ENCODE assay signal across 14 cellular contexts in genomic region chr9:135798303-135798585, GRCh38.
DNase-seq lines count a peak whose midpoint lies in the region; ATAC-seq and TF ChIP-seq lines count a peak whose summit lies in the region.
"Had no signal": no experiment of that assay in that cellular context is flagged by ENCODE, and none has a peak within 500 bp of the region (broad histone marks: within the 10 kb centered on the region; RNA-seq: fewer than 3 reads in every experiment).

No MANE protein-coding gene starts in this region.

- H3K4me1 Mint-ChIP-seq in activated T-cell treated with anti-CD3 and anti-CD28 coated beads, Interleukin-2, amount 50 U/mL, for 24 hours (ENCODE audit: low read depth): no peaks in the 10 kb centered on the region
- H3K4me1 Mint-ChIP-seq in WTC11 (peaks cover 2% of the 10 kb centered on the region; the same call in 1 of the 2 replicates), glutamatergic neuron (ENCODE audit: low read depth, unreplicated experiment) (peaks cover 11% of the 10 kb centered on the region)

- no peak for ATAC-seq in WTC11

- CTCF ChIA-PET in WTC11 (lab: Charles Lee): interaction anchor here (0.6 to 3.7 kb wide), 26 partner anchors 10 to 485 kb away, joined by 3 to 27 read pairs (median 4); partner anchors contain the start of gene UBAC1

- H3K9me3 ChIP-seq in sigmoid colon: no peaks in the 10 kb centered on the region
- H3K9me3 ChIP-seq: A549, HAP-1 had no signal

- POLR2A ChIA-PET in WTC11 (lab: Charles Lee): no interaction called here

- H3K4me3 Mint-ChIP-seq in activated T-cell treated with anti-CD3 and anti-CD28 coated beads, Interleukin-2, amount 50 U/mL, for 24 hours: no peak overlapping the region
- H3K4me3 Mint-ChIP-seq in WTC11 (no peak overlapping the region), glutamatergic neuron (ENCODE audit: unreplicated experiment) (no peak overlapping the region)

- no peaks in the 10 kb centered on the region for H3K36me3 Mint-ChIP-seq in activated T-cell treated with anti-CD3 and anti-CD28 coated beads, Interleukin-2, amount 50 U/mL, for 24 hours (ENCODE audit: low read depth)
- H3K36me3 Mint-ChIP-seq in WTC11: no peaks in the 10 kb centered on the region
- no peaks in the 10 kb centered on the region for H3K36me3 Mint-ChIP-seq in glutamatergic neuron (ENCODE audit: unreplicated experiment)
- H3K36me3 Mint-ChIP-seq: CD4-positive, alpha-beta memory T cell had no signal

- TF ChIP-seq CTCF in WTC11 (IDR thresholded peaks at IDR 0.05): no peak
- no peak for TF ChIP-seq CTCF in glutamatergic neuron (IDR thresholded peaks at IDR 0.05; ENCODE audit: partially characterized antibody, unreplicated experiment)
- TF ChIP-seq CTCF in sigmoid colon (IDR thresholded peaks at IDR 0.05): no peak

- no peaks in the 10 kb centered on the region for H3K36me3 ChIP-seq in sigmoid colon
- H3K36me3 ChIP-seq: HAP-1 had no signal

- H3K9me3 Mint-ChIP-seq in activated T-cell treated with anti-CD3 and anti-CD28 coated beads, Interleukin-2, amount 50 U/mL, for 24 hours: no peaks in the 10 kb centered on the region
- H3K9me3 Mint-ChIP-seq in WTC11: peaks cover 6% of the 10 kb centered on the region
- H3K9me3 Mint-ChIP-seq in glutamatergic neuron (ENCODE audit: unreplicated experiment): peaks cover 9% of the 10 kb centered on the region
- H3K9me3 Mint-ChIP-seq: CD4-positive, alpha-beta memory T cell had no signal

- no peak for TF ChIP-seq EP300 in sigmoid colon (IDR thresholded peaks at IDR 0.05)

- DNase-seq in activated T-cell treated with anti-CD3 and anti-CD28 coated beads, Interleukin-2, amount 50 U/mL, for 24 hours: no peak
- DNase-seq in activated T-cell treated with anti-CD3 and anti-CD28 coated beads for 4 hours (no peak), WTC11 (ENCODE audit: low spot score) (no peak), glutamatergic neuron (no peak), sigmoid colon (no peak), dermis blood vessel endothelial cell (no peak), COLO829 (ENCODE audit: low spot score) (no peak)
- DNase-seq: CD4-positive, alpha-beta memory T cell; GF-D8; GOT3 had no signal

- WGBS in sigmoid colon, 2 donors: 83 to 85% methylated on average over 10 of the region's 10 CpGs

- H3K27me3 Mint-ChIP-seq in activated T-cell treated with anti-CD3 and anti-CD28 coated beads, Interleukin-2, amount 50 U/mL, for 24 hours: no peaks in the 10 kb centered on the region
- no peaks in the 10 kb centered on the region for H3K27me3 Mint-ChIP-seq in WTC11 (ENCODE audit: low read depth)
- peaks cover 4% of the 10 kb centered on the region for H3K27me3 Mint-ChIP-seq in glutamatergic neuron (ENCODE audit: unreplicated experiment)
- H3K27me3 Mint-ChIP-seq: CD4-positive, alpha-beta memory T cell had no signal

- H3K4me1 ChIP-seq in sigmoid colon: no peaks in the 10 kb centered on the region
- H3K4me1 ChIP-seq: HAP-1 had no signal

- H3K27ac Mint-ChIP-seq in activated T-cell treated with anti-CD3 and anti-CD28 coated beads, Interleukin-2, amount 50 U/mL, for 24 hours: peak overlapping the region; percentile 9
- H3K27ac Mint-ChIP-seq in WTC11 (peak overlapping the region; percentile 15; the same call in 1 of the 2 replicates), glutamatergic neuron (ENCODE audit: unreplicated experiment) (peak overlapping the region; percentile 11)

- TF ChIP-seq POLR2A in sigmoid colon (IDR thresholded peaks at IDR 0.05): no peak

- H3K27ac ChIP-seq in sigmoid colon: no peak overlapping the region
- H3K27ac ChIP-seq: 22Rv1, A549, C4-2B had no signal

- intact Hi-C loops in sigmoid colon (cut with DNase I): no loop called here

- H3K4me3 ChIP-seq in sigmoid colon: no peak overlapping the region
- H3K4me3 ChIP-seq: A549, HAP-1 had no signal

- H3K27me3 ChIP-seq in sigmoid colon: no peaks in the 10 kb centered on the region

TF ChIP-seq in WTC11, 78 proteins besides CTCF, POLR2A, EP300 and RAD21:
- TF ChIP-seq, protein P1, sequence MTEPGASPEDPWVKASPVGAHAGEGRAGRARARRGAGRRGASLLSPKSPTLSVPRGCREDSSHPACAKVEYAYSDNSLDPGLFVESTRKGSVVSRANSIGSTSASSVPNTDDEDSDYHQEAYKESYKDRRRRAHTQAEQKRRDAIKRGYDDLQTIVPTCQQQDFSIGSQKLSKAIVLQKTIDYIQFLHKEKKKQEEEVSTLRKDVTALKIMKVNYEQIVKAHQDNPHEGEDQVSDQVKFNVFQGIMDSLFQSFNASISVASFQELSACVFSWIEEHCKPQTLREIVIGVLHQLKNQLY (CRISPR knock-in tag; IDR thresholded peaks at IDR 0.05): no peak
- no peak for TF ChIP-seq TEAD1 (CRISPR knock-in tag; IDR thresholded peaks at IDR 0.05)
- no peak for TF ChIP-seq ZNF121 (CRISPR knock-in tag; IDR thresholded peaks at IDR 0.05)
- no peak for TF ChIP-seq NFATC4 (CRISPR knock-in tag; IDR thresholded peaks at IDR 0.05)
- TF ChIP-seq OVOL2 (CRISPR knock-in tag; IDR thresholded peaks at IDR 0.05; ENCODE audit: borderline replicate concordance): no peak
- TF ChIP-seq FOXP1 (CRISPR knock-in tag; IDR thresholded peaks at IDR 0.05; ENCODE audit: borderline replicate concordance): no peak
- no peak for TF ChIP-seq TEAD4 (CRISPR knock-in tag; IDR thresholded peaks at IDR 0.05)
- TF ChIP-seq EMX1 (CRISPR knock-in tag; IDR thresholded peaks at IDR 0.05): no peak
- no peak for TF ChIP-seq ZNF671 (CRISPR knock-in tag; IDR thresholded peaks at IDR 0.05)
- TF ChIP-seq MYBL2 (CRISPR knock-in tag; IDR thresholded peaks at IDR 0.05): no peak
- no peak for TF ChIP-seq ATF3 (CRISPR knock-in tag; conservative IDR thresholded peaks at IDR 0.05)
- no peak for TF ChIP-seq FOXP4 (CRISPR knock-in tag; IDR thresholded peaks at IDR 0.05)
- TF ChIP-seq ERG (CRISPR knock-in tag; IDR thresholded peaks at IDR 0.05): no peak
- TF ChIP-seq CREM (CRISPR knock-in tag; IDR thresholded peaks at IDR 0.05): no peak
- TF ChIP-seq NR2C2 (CRISPR knock-in tag; IDR thresholded peaks at IDR 0.05): no peak
